25 cellular contexts compared by ENCODE assay signal in the genomic region with DNA sequence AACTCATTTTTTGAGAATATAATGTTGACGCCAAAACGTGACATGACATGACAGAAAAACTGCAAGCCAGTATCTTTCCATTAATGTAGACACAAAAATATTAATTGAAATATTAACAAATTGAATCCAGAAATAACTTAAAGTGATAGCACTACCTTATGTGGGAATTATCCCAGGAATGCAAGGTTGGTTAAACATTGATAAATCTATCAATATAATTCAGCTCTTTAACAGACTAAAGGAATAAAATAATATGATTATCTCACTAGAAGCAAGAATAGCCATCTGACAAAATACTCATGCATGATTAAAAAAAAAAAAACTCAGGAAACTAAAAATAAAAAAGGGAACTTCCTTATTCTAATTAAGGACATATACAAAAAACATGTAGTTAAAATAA.
"Had no signal": no experiment of that assay in that cellular context is flagged by ENCODE, and none has a peak within 500 bp of the region (broad histone marks: within the 10 kb centered on the region; RNA-seq: fewer than 3 reads in every experiment).

No MANE protein-coding gene starts in this region.

- H3K27ac Mint-ChIP-seq: stimulated activated memory B cell treated with anti-CD40 and anti-IgM and Interleukin-4, amounts not matched to agents 10 μg/mL and 1 μg/mL and 100 μg/mL, for 72 hours had no signal

- H3K27ac ChIP-seq: dorsolateral prefrontal cortex, esophagus muscularis mucosa, foreskin keratinocyte, gastroesophageal sphincter, heart left ventricle, left lung, ovary, psoas muscle, sigmoid colon, spleen, thoracic aorta, tibial nerve, upper lobe of left lung had no signal

- H3K4me3 ChIP-seq: dorsolateral prefrontal cortex, esophagus muscularis mucosa, gastroesophageal sphincter, heart left ventricle, left lung, ovary, psoas muscle, sigmoid colon, spleen, thoracic aorta, tibial nerve, upper lobe of left lung had no signal

- H3K27me3 Mint-ChIP-seq: stimulated activated memory B cell treated with anti-CD40 and anti-IgM and Interleukin-4, amounts not matched to agents 10 μg/mL and 1 μg/mL and 100 μg/mL, for 72 hours had no signal

- H3K27me3 ChIP-seq: dorsolateral prefrontal cortex, esophagus muscularis mucosa, foreskin keratinocyte, gastroesophageal sphincter, heart left ventricle, left lung, ovary, sigmoid colon, spleen, tibial nerve, upper lobe of left lung had no signal

- H3K36me3 ChIP-seq: ovary had no signal

- DNase-seq: dorsolateral prefrontal cortex; effector CD8-positive, alpha-beta T cell; foreskin keratinocyte; heart left ventricle; hippocampal formation; left cardiac atrium; left lung; mammary epithelial cell; natural killer cell; occipital lobe; ovary; posterior cingulate gyrus; psoas muscle; right cardiac atrium; sigmoid colon; spleen; stimulated activated CD4-positive, alpha-beta T cell treated with anti-CD3 and anti-CD28 coated beads, Interleukin-4, amount 100 ng/mL, for 4 hours; stimulated activated naive CD8-positive, alpha-beta T cell treated with anti-CD3 and anti-CD28 coated beads, Interleukin-15, Interleukin-2, amounts not matched to agents 100 U/mL and 50 U/mL, for 24 hours; substantia nigra; upper lobe of left lung had no signal

- H3K4me1 ChIP-seq: esophagus muscularis mucosa, foreskin keratinocyte, gastroesophageal sphincter, heart left ventricle, left lung, psoas muscle, sigmoid colon, tibial nerve had no signal

- H3K4me3 Mint-ChIP-seq: natural killer cell; stimulated activated memory B cell treated with anti-CD40 and anti-IgM and Interleukin-4, amounts not matched to agents 10 μg/mL and 1 μg/mL and 100 μg/mL, for 72 hours had no signal
